Comparison of ENCODE assay signal across 16 cellular contexts in genomic region chr1:8425781-8426161, GRCh38.
A peak's percentile ranks its signal among the peaks of the same experiment; 100 is the strongest.
DNase-seq lines count a peak whose midpoint lies in the region; ATAC-seq and TF ChIP-seq lines count a peak whose summit lies in the region.
"Had no signal": no experiment of that assay in that cellular context is flagged by ENCODE, and none has a peak within 500 bp of the region (broad histone marks: within the 10 kb centered on the region; RNA-seq: fewer than 3 reads in every experiment).

No MANE protein-coding gene starts in this region.

- H3K9me3 Mint-ChIP-seq in activated B cell treated with CpG ODN at 0.5 μM for 24 hours: no peaks in the 10 kb centered on the region
- no peaks in the 10 kb centered on the region for H3K9me3 Mint-ChIP-seq in mesothelial cell of epicardium
- no peaks in the 10 kb centered on the region for H3K9me3 Mint-ChIP-seq in HFFc6
- H3K9me3 Mint-ChIP-seq: central memory CD8-positive, alpha-beta T cell had no signal

- H3K4me1 Mint-ChIP-seq in activated B cell treated with CpG ODN at 0.5 μM for 24 hours (peaks cover 67% of the 10 kb centered on the region), mesothelial cell of epicardium (peaks cover 21% of the 10 kb centered on the region), HFFc6 (ENCODE audit: low read depth) (peaks cover 19% of the 10 kb centered on the region)

- H3K27me3 Mint-ChIP-seq in activated B cell treated with CpG ODN at 0.5 μM for 24 hours (no peaks in the 10 kb centered on the region), mesothelial cell of epicardium (ENCODE audit: low read depth) (no peaks in the 10 kb centered on the region), HFFc6 (ENCODE audit: insufficient read depth) (no peaks in the 10 kb centered on the region)
- H3K27me3 Mint-ChIP-seq: central memory CD8-positive, alpha-beta T cell had no signal

- peaks cover 0 to 41% of the 10 kb centered on the region in 2 donors for H3K4me1 ChIP-seq in right atrium auricular region
- peaks cover 51% of the 10 kb centered on the region for H3K4me1 ChIP-seq in upper lobe of right lung

- ATAC-seq in Right ventricle myocardium superior (ENCODE audit: poor library complexity) (no peak), activated B cell treated with CpG ODN at 0.5 μM for 24 hours (ENCODE audit: low read depth) (no peak), upper lobe of right lung (no peak)
- ATAC-seq: GM12878 had no signal

- peak overlapping the region; percentile 98 to 99 for H3K27ac ChIP-seq in right atrium auricular region
- peak overlapping the region; percentile 95 for H3K27ac ChIP-seq in upper lobe of right lung

- H3K9me3 ChIP-seq in right atrium auricular region (no peaks in the 10 kb centered on the region), upper lobe of right lung (no peaks in the 10 kb centered on the region)
- H3K9me3 ChIP-seq: left lung, Peyer's patch had no signal

- H3K27ac Mint-ChIP-seq in activated B cell treated with CpG ODN at 0.5 μM for 24 hours (peak overlapping the region; percentile 96), mesothelial cell of epicardium (peak overlapping the region; percentile 82), HFFc6 (no peak overlapping the region)

- H3K36me3 Mint-ChIP-seq in activated B cell treated with CpG ODN at 0.5 μM for 24 hours (ENCODE audit: low read depth): peaks cover 3% of the 10 kb centered on the region
- no peaks in the 10 kb centered on the region for H3K36me3 Mint-ChIP-seq in mesothelial cell of epicardium
- H3K36me3 Mint-ChIP-seq in HFFc6 (ENCODE audit: low read depth): peaks cover 5% of the 10 kb centered on the region; the same call in 1 of the 2 replicates

- no peak for DNase-seq in right atrium auricular region (ENCODE audit: low spot score)
- DNase-seq in Right ventricle myocardium superior: no peak
- DNase-seq in activated B cell treated with CpG ODN at 0.5 μM for 24 hours: no peak
- DNase-seq in mesothelial cell of epicardium (ENCODE audit: low spot score in 2 of 2, unreplicated experiment in 2 of 2): no peak
- DNase-seq in upper lobe of right lung: no peak
- no peak for DNase-seq in A172 (ENCODE audit: low spot score)
- no peak for DNase-seq in HFFc6
- no peak for DNase-seq in NCI-H1436 treated with DMSO at 0.1 percent for 48 hours (lab: John Stamatoyannopoulos, UW)
- DNase-seq: activated effector memory CD4-positive, alpha-beta T cell treated with Interleukin-2 at 50 U/mL for 16 hours; left lung; NCI-H1436; NCI-H446 treated with DMSO at 0.1 percent for 48 hours; occipital lobe; Peyer's patch had no signal

- intact Hi-C loops in Right ventricle myocardium superior (cut with DNase I): no loop called here
- intact Hi-C loops in activated B cell treated with CpG ODN at 0.5 μM for 24 hours (cut with micrococcal nuclease): loop anchor here (2.0 to 5.0 kb wide), 3 partner anchors 107 to 1002 kb away; partner anchors contain the start of gene ENO1
- intact Hi-C loops in upper lobe of right lung (cut with DNase I): no loop called here

- TF ChIP-seq CTCF in right atrium auricular region (IDR thresholded peaks at IDR 0.05) (no peak), activated B cell treated with CpG ODN at 0.5 μM for 24 hours (IDR thresholded peaks at IDR 0.05) (no peak), mesothelial cell of epicardium (IDR thresholded peaks at IDR 0.05; ENCODE audit: unreplicated experiment) (no peak), upper lobe of right lung (IDR thresholded peaks at IDR 0.05) (no peak), HFFc6 (IDR thresholded peaks at IDR 0.05) (no peak)

- no peak overlapping the region for H3K4me3 ChIP-seq in right atrium auricular region
- no peak overlapping the region for H3K4me3 ChIP-seq in upper lobe of right lung
- H3K4me3 ChIP-seq: GM12878, left lung, Peyer's patch had no signal

- CTCF ChIA-PET in activated B cell treated with CpG ODN at 0.5 μM for 24 hours (lab: Charles Lee): interaction anchor here (0.6 kb wide), 1 partner anchor 16 kb away, joined by 3 read pairs; no protein-coding TSS in a partner anchor

- H3K4me3 Mint-ChIP-seq in activated B cell treated with CpG ODN at 0.5 μM for 24 hours (peak overlapping the region; percentile 21), mesothelial cell of epicardium (no peak overlapping the region), HFFc6 (no peak overlapping the region)
- H3K4me3 Mint-ChIP-seq: central memory CD8-positive, alpha-beta T cell had no signal

- POLR2A ChIA-PET in activated B cell treated with CpG ODN at 0.5 μM for 24 hours (lab: Charles Lee): interaction anchor here (0.6 to 2.1 kb wide), 3 partner anchors 99 to 1507 kb away, joined by 3 to 17 read pairs (median 4); no protein-coding TSS in a partner anchor

- H3K36me3 ChIP-seq in right atrium auricular region: no peaks in the 10 kb centered on the region
- no peaks in the 10 kb centered on the region for H3K36me3 ChIP-seq in upper lobe of right lung
- H3K36me3 ChIP-seq: left lung, Peyer's patch had no signal

- H3K27me3 ChIP-seq in right atrium auricular region (no peaks in the 10 kb centered on the region), upper lobe of right lung (no peaks in the 10 kb centered on the region)
- H3K27me3 ChIP-seq: left lung, Peyer's patch had no signal
